Comparison of ENCODE assay signal across 16 cellular contexts in the genomic region with DNA sequence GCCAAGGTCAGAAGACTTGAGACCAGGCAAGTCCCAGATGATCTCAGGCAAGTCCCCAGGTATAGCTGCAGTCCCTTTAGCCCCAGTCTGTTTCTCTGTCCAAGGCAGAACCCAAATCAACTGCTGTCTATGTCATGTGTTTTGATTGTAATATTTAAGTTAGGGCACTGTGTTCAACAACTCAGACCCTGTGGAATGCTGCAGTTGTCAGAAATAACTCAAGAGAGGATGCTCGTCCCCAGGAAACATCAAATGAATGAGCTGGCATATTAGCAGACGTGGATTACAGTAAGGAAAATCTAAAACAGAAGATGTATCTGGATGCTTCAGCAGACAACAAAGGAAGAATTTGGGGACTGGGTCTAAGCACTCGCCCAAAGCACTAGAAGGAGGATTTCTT.
DNase-seq lines count a peak whose midpoint lies in the region; ATAC-seq, FAIRE-seq and TF ChIP-seq lines count a peak whose summit lies in the region.
"Had no signal": no experiment of that assay in that cellular context is flagged by ENCODE, and none has a peak within 500 bp of the region (broad histone marks: within the 10 kb centered on the region; RNA-seq: fewer than 3 reads in every experiment).

No MANE protein-coding gene starts in this region.

- POLR2A ChIA-PET in GM12878 (lab: Charles Lee): no interaction called here

- peaks cover 32% of the 10 kb centered on the region for H3K36me3 Mint-ChIP-seq in memory B cell

- RAD21 ChIA-PET in GM12878 (lab: Charles Lee; ENCODE audit: unreplicated experiment): no interaction called here

- peak overlapping the region; percentile 86 for H3K4me3 Mint-ChIP-seq in memory B cell

- peak overlapping the region; percentile 92 for H3K27ac ChIP-seq in GM23248
- peak overlapping the region; percentile 24; the same call in 1 of the 2 replicates for H3K27ac ChIP-seq in GM12878 (ENCODE audit: control insufficient read depth, insufficient read depth)
- H3K27ac ChIP-seq: pancreas, SK-N-MC, upper lobe of right lung had no signal

- H3K36me3 ChIP-seq in GM23248 (ENCODE audit: low read depth) (no peaks in the 10 kb centered on the region), GM12878 (ENCODE audit: control insufficient read depth in 2 of 2, insufficient read depth in 2 of 2, low read length in 1 of 2) (peaks cover 0 to 10% of the 10 kb centered on the region in 2 experiments; a peak in 2 of 4 replicates)
- H3K36me3 ChIP-seq: left lung, pancreas, upper lobe of right lung had no signal

- SMC1A ChIA-PET in GM12878 (lab: Charles Lee; ENCODE audit: uncharacterized antibody, unreplicated experiment): interaction anchor here (1.3 kb wide), 1 partner anchor 67 kb away, joined by 3 read pairs; no protein-coding TSS in a partner anchor

- peak overlapping the region; percentile 85 for H2AFZ ChIP-seq in GM23248
- H2AFZ ChIP-seq in GM12878 (ENCODE audit: control insufficient read depth, low read depth, low read length): no peak overlapping the region

- CTCF ChIA-PET in GM12878 (lab: Yijun Ruan, JAX): interaction anchor here (0.7 to 1.1 kb wide), 3 partner anchors 10 to 67 kb away, joined by 3 to 4 read pairs (median 4); no protein-coding TSS in a partner anchor

- no peaks in the 10 kb centered on the region for H4K20me1 ChIP-seq in GM23248 (ENCODE audit: insufficient read depth)
- no peaks in the 10 kb centered on the region for H4K20me1 ChIP-seq in GM12878 (ENCODE audit: control insufficient read depth, insufficient read depth)

- H3K4me1 ChIP-seq in GM23248 (ENCODE audit: insufficient read depth): peaks cover 41% of the 10 kb centered on the region
- H3K4me1 ChIP-seq in GM12878 (ENCODE audit: control insufficient read depth, insufficient read depth, low read length): peaks cover 51% of the 10 kb centered on the region

- H3K79me2 ChIP-seq in GM23248 (ENCODE audit: insufficient read depth) (no peaks in the 10 kb centered on the region), GM12878 (ENCODE audit: control insufficient read depth, insufficient read depth, low read length) (peaks cover 44% of the 10 kb centered on the region)

- TF ChIP-seq CTCF in GM12878 (IDR thresholded peaks at IDR 0.05 in 2 of 3, conservative IDR thresholded peaks at IDR 0.05 in 1 of 3; ENCODE audit: control insufficient read depth in 2 of 3, extremely low read depth in 1 of 3, insufficient read depth in 1 of 3, low read depth in 3 of 3, low read length in 3 of 3) (no peak), GM20000 (IDR thresholded peaks at IDR 0.05; ENCODE audit: extremely low read depth, missing control alignments) (no peak)

- FAIRE-seq in GM12878 (lab: Jason Lieb, UNC): no peak
- FAIRE-seq: GM18507, pancreas had no signal

- H3K4me3 ChIP-seq in GM23248 (peak overlapping the region; percentile 61), GM12878 (no peak overlapping the region)
- H3K4me3 ChIP-seq: left lung, pancreas, SK-N-MC, upper lobe of right lung had no signal

- TF ChIP-seq POLR2A in GM12878 (IDR thresholded peaks at IDR 0.05; ENCODE audit: low read depth, low read length): no peak
- no peak for TF ChIP-seq POLR2A in erythroblast (IDR thresholded peaks at IDR 0.05; ENCODE audit: low read length)

- in situ Hi-C loops in GM23248 (cut with MboI) (no loop called here), GM12878 (cut with MboI) (no loop called here)

- intact Hi-C loops in GM12878 (cut with micrococcal nuclease; ENCODE audit: unreplicated experiment): no loop called here

- 1 to 2% methylated on average over 3 of the region's 3 CpGs for WGBS in GM23248 (ENCODE audit: low coverage in 1 of 2, low lambda C conversion rate in 2 of 2, missing lambda C conversion rate in 2 of 2), 2 experiments
- WGBS in GM12878 (ENCODE audit: insufficient coverage, insufficient replicate concordance, low lambda C conversion rate, missing lambda C conversion rate): 93% methylated on average over 3 of the region's 3 CpGs

- H3F3A ChIP-seq in GM23248 (ENCODE audit: insufficient read depth): peaks cover 30% of the 10 kb centered on the region

- H3K9me3 ChIP-seq in GM23248 (ENCODE audit: low read depth) (no peaks in the 10 kb centered on the region), GM12878 (replicated peaks; ENCODE audit: control insufficient read depth, insufficient read depth, low read length) (no peaks in the 10 kb centered on the region)
- H3K9me3 ChIP-seq: left lung, pancreas, upper lobe of right lung had no signal

- H3K9me3 Mint-ChIP-seq in memory B cell: no peaks in the 10 kb centered on the region
- H3K9me3 Mint-ChIP-seq: activated naive CD8-positive, alpha-beta T cell treated with anti-CD3 and anti-CD28 coated beads, Interleukin-2, amount 50 U/mL, for 24 hours had no signal

- H3K4me2 ChIP-seq in GM23248 (ENCODE audit: unreplicated experiment) (peak overlapping the region; percentile 76), GM12878 (ENCODE audit: control insufficient read depth, insufficient read depth) (0 out of 2 replicates have a peak overlapping the region, but pooled peaks have one; percentile 7)

- TF ChIP-seq EP300 in GM12878 (IDR thresholded peaks at IDR 0.05; ENCODE audit: borderline replicate concordance in 1 of 2, control insufficient read depth in 1 of 2, low read depth in 2 of 2, low read length in 2 of 2): no peak

- H3K27me3 ChIP-seq in GM23248 (replicated peaks; ENCODE audit: insufficient read depth) (no peaks in the 10 kb centered on the region), GM12878 (replicated peaks in 1 of 2; ENCODE audit: control insufficient read depth in 2 of 2, insufficient read depth in 2 of 2, low read length in 1 of 2) (no peaks in the 10 kb centered on the region)
- H3K27me3 ChIP-seq: left lung, pancreas, upper lobe of right lung had no signal

- H3K4me1 Mint-ChIP-seq in memory B cell: peaks cover 70% of the 10 kb centered on the region

- peak overlapping the region; percentile 90 for H3K27ac Mint-ChIP-seq in memory B cell

- H3K9ac ChIP-seq in GM23248: peak overlapping the region; percentile 79
- no peak overlapping the region for H3K9ac ChIP-seq in GM12878 (ENCODE audit: control insufficient read depth, insufficient read depth, low read length)

- no peaks in the 10 kb centered on the region for H3K9me2 ChIP-seq in GM23248 (ENCODE audit: insufficient read depth)

- no peaks in the 10 kb centered on the region for H3K27me3 Mint-ChIP-seq in memory B cell

- TF ChIP-seq RAD21 in GM12878 (IDR thresholded peaks at IDR 0.05; ENCODE audit: insufficient read depth, low read depth, low read length): no peak

- ATAC-seq in GM12878: no peak
- no peak for ATAC-seq in memory B cell (ENCODE audit: low read depth)
- ATAC-seq: activated naive CD8-positive, alpha-beta T cell treated with anti-CD3 and anti-CD28 coated beads, Interleukin-2, amount 50 U/mL, for 24 hours had no signal

- DNase-seq in A172 (ENCODE audit: low spot score) (peak; percentile 29), GM23248 (peak; percentile 84), GM12878 (ENCODE audit: low read depth, low spot score) (no peak), memory B cell (ENCODE audit: low spot score in 2 of 2) (no peak), DMS 273 (lab: John Stamatoyannopoulos, UW; ENCODE audit: unreplicated experiment) (no peak), GF-D8 (lab: John Stamatoyannopoulos, UW) (no peak), GM20000 (ENCODE audit: low spot score) (no peak), erythroblast (lab: John Stamatoyannopoulos, UW) (no peak)
- DNase-seq: activated naive CD8-positive, alpha-beta T cell treated with anti-CD3 and anti-CD28 coated beads, Interleukin-2, amount 50 U/mL, for 24 hours; effector CD4-positive, alpha-beta T cell; NCI-H2171; pancreas; upper lobe of right lung had no signal

- BruUV-seq in GM12878 (replicated peaks; lab: Mats Ljungman, UMichigan): no TSS peak

TF ChIP-seq in GM12878, 131 proteins besides CTCF, POLR2A, EP300 and RAD21:
- no peak for TF ChIP-seq PKNOX1 (IDR thresholded peaks at IDR 0.05)

Comparison
In these comparisons a context has a peak if more than half of its experiments do, and no peak if none do; other contexts are left out.
1. DNase-seq: peak in A172 (single experiment) and GM23248 (single experiment); none in GM12878 (single experiment), memory B cell (0 of 2), DMS 273 (single experiment), GF-D8 (single experiment), GM20000 (single experiment) and erythroblast (0 of 2).